Comparison of ENCODE assay signal across 22 cellular contexts in genomic region chrX:74446876-74447275, GRCh38. TPM values are rescaled to one million over a fixed set of nuclear protein-coding genes. Genes with fewer than 3 reads are reported as not detected.
DNase-seq lines count a peak whose midpoint lies in the region; ATAC-seq and TF ChIP-seq lines count a peak whose summit lies in the region.
"Had no signal": no experiment of that assay in that cellular context is flagged by ENCODE, and none has a peak within 500 bp of the region (broad histone marks: within the 10 kb centered on the region; RNA-seq: fewer than 3 reads in every experiment).

No MANE protein-coding gene starts in this region.

- no peaks in the 10 kb centered on the region for H3K36me3 ChIP-seq in RWPE2 (ENCODE audit: low read depth)
- H3K36me3 ChIP-seq: BE2C; BLaER1 treated with 17β-estradiol and CSF1 and Interleukin-3, amounts not matched to agents 10 nM and 100 nM had no signal

- H3K27ac ChIP-seq in RWPE2 (ENCODE audit: poor library complexity, severe bottlenecking) (peak overlapping the region; percentile 46), coronary artery (no peak overlapping the region)
- H3K27ac ChIP-seq: A549; BLaER1 treated with 17β-estradiol and CSF1 and Interleukin-3, amounts not matched to agents 10 nM and 100 nM; GM23248 had no signal

- no peak for TF ChIP-seq CTCF in RWPE2 (IDR thresholded peaks at IDR 0.05; ENCODE audit: poor library complexity, severe bottlenecking)
- no peak for TF ChIP-seq CTCF in coronary artery (IDR thresholded peaks at IDR 0.05)

- no peaks in the 10 kb centered on the region for H3K27me3 ChIP-seq in RWPE2 (ENCODE audit: insufficient read depth, poor library complexity, severe bottlenecking)
- H3K27me3 ChIP-seq: BE2C had no signal

- H3K9me3 ChIP-seq in RWPE2 (ENCODE audit: severe bottlenecking) = no peaks in the 10 kb centered on the region
- H3K9me3 ChIP-seq: A549; BE2C; BLaER1 treated with 17β-estradiol and CSF1 and Interleukin-3, amounts not matched to agents 10 nM and 100 nM had no signal

- no peak overlapping the region for H3K4me3 ChIP-seq in RWPE2 (ENCODE audit: severe bottlenecking)
- no peak overlapping the region for H3K4me3 ChIP-seq in coronary artery
- H3K4me3 ChIP-seq: A549; BLaER1 treated with 17β-estradiol and CSF1 and Interleukin-3, amounts not matched to agents 10 nM and 100 nM; GM23248 had no signal

- peak; percentile 7 for DNase-seq in ELF-1 (ENCODE audit: low read depth, low spot score)
- no peak for DNase-seq in RWPE2 (ENCODE audit: low spot score)
- peak; percentile 2 for DNase-seq in coronary artery (ENCODE audit: low spot score)
- DNase-seq in G401 (ENCODE audit: low spot score) = no peak
- DNase-seq in NCI-H2107 treated with DMSO at 0.1 percent for 48 hours (lab: John Stamatoyannopoulos, UW; ENCODE audit: unreplicated experiment) = no peak
- DNase-seq: 8988T; ACHN; AML-193; BE2C; CD4-positive, alpha-beta T cell; CD8-positive, alpha-beta memory T cell; DMS 273 treated with DMSO at 0.1 percent for 48 hours; DMS79; EL; GM23248; H7; HCEC 1CT had no signal

- in situ Hi-C loops in G401 (cut with HindIII; ENCODE audit: low sequenced_read_pairs) = no loop called here

- ATAC-seq in RWPE2 (ENCODE audit: low read depth) (peak; percentile 25), esophagus mucosa (peak; percentile 43), GM19397 (IDR thresholded peaks at IDR 0.05; ENCODE audit: unreplicated experiment) (no peak), HG03342 (IDR thresholded peaks at IDR 0.05; ENCODE audit: unreplicated experiment) (no peak)
- ATAC-seq: A549 had no signal

- peaks cover 28% of the 10 kb centered on the region for H3K4me1 ChIP-seq in RWPE2 (ENCODE audit: insufficient read depth, poor library complexity, severe bottlenecking)
- H3K4me1 ChIP-seq: BE2C had no signal

RNA-seq across cellular contexts. Expression of gene SLC16A2, which starts 25.6 kb away (rescaled TPM):
- total RNA-seq in esophagus mucosa = 2.6 TPM
- total RNA-seq in G401 (2014; rRNA removed; shearing (Covaris generic)) = 10.5 and 13.5 TPM in 2 replicates

Comparison
In these comparisons a context has a peak if more than half of its experiments do, and no peak if none do; other contexts are left out.
1. DNase-seq: peak in ELF-1 (single experiment) and coronary artery (single experiment); none in RWPE2 (single experiment), G401 (single experiment) and NCI-H2107 treated with DMSO at 0.1 percent for 48 hours (single experiment).
2. ATAC-seq: peak in RWPE2 (single experiment) and esophagus mucosa (single experiment); none in GM19397 (single experiment) and HG03342 (single experiment).